10 cellular contexts compared by ENCODE assay signal in genomic region chr20:23205656-23206055, GRCh38.
A peak's percentile ranks its signal among the peaks of the same experiment; 100 is the strongest.
DNase-seq lines count a peak whose midpoint lies in the region; ATAC-seq and TF ChIP-seq lines count a peak whose summit lies in the region.
"Had no signal": no experiment of that assay in that cellular context is flagged by ENCODE, and none has a peak within 500 bp of the region (broad histone marks: within the 10 kb centered on the region; RNA-seq: fewer than 3 reads in every experiment).

No MANE protein-coding gene starts in this region.

- DNase-seq in EH (ENCODE audit: low read depth) (peak; percentile 23), right atrium auricular region (ENCODE audit: low spot score) (peak; percentile 86), prostate gland (ENCODE audit: low spot score) (peak; percentile 92), HuH-7 (ENCODE audit: low spot score) (no peak), DMS 273 treated with DMSO at 0.1 percent for 48 hours (lab: John Stamatoyannopoulos, UW) (no peak)
- DNase-seq in activated CD4-positive, CD25-positive, alpha-beta regulatory T cell (lab: John Stamatoyannopoulos, UW): no peak
- DNase-seq: activated naive CD8-positive, alpha-beta T cell treated with anti-CD3 and anti-CD28 coated beads for 36 hours had no signal

- H3K36me3 Mint-ChIP-seq in brain: no peaks in the 10 kb centered on the region
- H3K36me3 Mint-ChIP-seq: activated naive CD8-positive, alpha-beta T cell treated with anti-CD3 and anti-CD28 coated beads for 36 hours; natural killer cell treated with Interleukin-12 subunit alpha and Interleukin-12 subunit beta and Interleukin-15 and Interleukin-18, amount 100 ng/mL, for 72 hours had no signal

- H3K27ac Mint-ChIP-seq in brain: peak overlapping the region; percentile 4 to 97 (median 94)
- H3K27ac Mint-ChIP-seq: activated naive CD8-positive, alpha-beta T cell treated with anti-CD3 and anti-CD28 coated beads for 36 hours; natural killer cell treated with Interleukin-12 subunit alpha and Interleukin-12 subunit beta and Interleukin-15 and Interleukin-18, amount 100 ng/mL, for 72 hours had no signal

- H3K4me3 Mint-ChIP-seq in brain: peak overlapping the region; percentile 23 to 70 (median 56)
- H3K4me3 Mint-ChIP-seq: activated naive CD8-positive, alpha-beta T cell treated with anti-CD3 and anti-CD28 coated beads for 36 hours; natural killer cell treated with Interleukin-12 subunit alpha and Interleukin-12 subunit beta and Interleukin-15 and Interleukin-18, amount 100 ng/mL, for 72 hours had no signal

- H3K36me3 ChIP-seq in right atrium auricular region (no peaks in the 10 kb centered on the region), prostate gland (no peaks in the 10 kb centered on the region)

- ATAC-seq in HG02884 (IDR thresholded peaks at IDR 0.05; ENCODE audit: unreplicated experiment): no peak

- H3K9me3 Mint-ChIP-seq in brain: no peaks in the 10 kb centered on the region
- H3K9me3 Mint-ChIP-seq: activated naive CD8-positive, alpha-beta T cell treated with anti-CD3 and anti-CD28 coated beads for 36 hours; natural killer cell treated with Interleukin-12 subunit alpha and Interleukin-12 subunit beta and Interleukin-15 and Interleukin-18, amount 100 ng/mL, for 72 hours had no signal

- H3K4me3 ChIP-seq in right atrium auricular region: no peak overlapping the region
- no peak overlapping the region for H3K4me3 ChIP-seq in prostate gland

- H3K27me3 ChIP-seq in right atrium auricular region (no peaks in the 10 kb centered on the region), prostate gland (replicated peaks; ENCODE audit: insufficient read depth) (no peaks in the 10 kb centered on the region)

- intact Hi-C loops in prostate gland (cut with DNase I): no loop called here

- peaks cover 0 to 27% of the 10 kb centered on the region in 2 donors for H3K4me1 ChIP-seq in right atrium auricular region
- H3K4me1 ChIP-seq in prostate gland (replicated peaks): peaks cover 23% of the 10 kb centered on the region

- 2% methylated on average over 11 of the region's 11 CpGs for WGBS in prostate gland

- H3K27ac ChIP-seq in right atrium auricular region (peak overlapping the region; percentile 18 to 68), prostate gland (peak overlapping the region; percentile 64 to 72)

- peaks cover 45% of the 10 kb centered on the region for H3K4me1 Mint-ChIP-seq in brain
- H3K4me1 Mint-ChIP-seq: activated naive CD8-positive, alpha-beta T cell treated with anti-CD3 and anti-CD28 coated beads for 36 hours had no signal

- H3K9me3 ChIP-seq in right atrium auricular region (no peaks in the 10 kb centered on the region), prostate gland (no peaks in the 10 kb centered on the region)

- TF ChIP-seq CTCF in brain (conservative IDR thresholded peaks at IDR 0.05) (no peak), right atrium auricular region (IDR thresholded peaks at IDR 0.05) (no peak), prostate gland (IDR thresholded peaks at IDR 0.05) (no peak)

- H3K27me3 Mint-ChIP-seq in brain: peaks cover 47% of the 10 kb centered on the region

- no peak for TF ChIP-seq POLR2A in prostate gland (IDR thresholded peaks at IDR 0.05)

Comparison
In these comparisons a context has a peak if more than half of its experiments do, and no peak if none do; other contexts are left out.
1. DNase-seq: peak in EH (single experiment), right atrium auricular region (single experiment) and prostate gland (single experiment); none in HuH-7 (single experiment), activated CD4-positive, CD25-positive, alpha-beta regulatory T cell (0 of 4) and DMS 273 treated with DMSO at 0.1 percent for 48 hours (single experiment).